ENCODE assay signal across 20 cellular contexts in the genomic region with DNA sequence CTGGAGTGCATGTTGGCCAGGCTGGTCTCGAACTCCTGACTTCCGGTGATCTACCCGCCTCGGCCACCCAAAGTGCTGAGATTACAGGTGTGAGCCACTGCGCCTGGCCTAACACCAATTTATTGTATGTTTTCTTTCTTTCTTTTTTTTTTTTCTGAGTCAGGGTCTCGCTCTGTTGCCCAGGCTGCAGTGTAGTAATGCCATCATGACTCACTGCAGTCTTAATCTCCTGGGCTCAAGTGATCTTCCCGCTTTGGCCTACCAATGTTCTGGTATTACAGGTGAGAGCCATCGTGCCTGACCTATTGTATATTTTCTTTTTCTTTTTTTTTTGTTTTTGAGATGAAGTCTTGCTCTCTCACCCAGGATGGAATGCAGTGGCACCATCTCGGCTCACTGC. TPM values are rescaled to one million over a fixed set of nuclear protein-coding genes. Genes with fewer than 3 reads are reported as not detected.
DNase-seq lines count a peak whose midpoint lies in the region; ATAC-seq and TF ChIP-seq lines count a peak whose summit lies in the region.
"Had no signal": no experiment of that assay in that cellular context is flagged by ENCODE, and none has a peak within 500 bp of the region (broad histone marks: within the 10 kb centered on the region; RNA-seq: fewer than 3 reads in every experiment).

No MANE protein-coding gene starts in this region.

- ATAC-seq in esophagus mucosa (peak; percentile 77), GM19455 (IDR thresholded peaks at IDR 0.05; ENCODE audit: unreplicated experiment) (no peak)
- ATAC-seq: CD8-positive, alpha-beta T cell; GM12878; GM23338; HCT116 had no signal

- H4K20me1 ChIP-seq in smooth muscle cell (ENCODE audit: low read depth) = no peaks in the 10 kb centered on the region

- H3K4me3 ChIP-seq in smooth muscle cell = no peak overlapping the region
- H3K4me3 ChIP-seq: BLaER1 treated with 17β-estradiol and CSF1 and Interleukin-3, amounts not matched to agents 10 nM and 100 nM; GM12878; GM23338 had no signal

- no peaks in the 10 kb centered on the region for H3F3A ChIP-seq in smooth muscle cell (ENCODE audit: low read depth)

- no peak overlapping the region for H3K4me2 ChIP-seq in smooth muscle cell
- H3K4me2 ChIP-seq: BLaER1 treated with 17β-estradiol and CSF1 and Interleukin-3, amounts not matched to agents 10 nM and 100 nM; GM23338; KMS-11 had no signal

- H3K4me1 ChIP-seq in smooth muscle cell (ENCODE audit: low read depth) = no peaks in the 10 kb centered on the region

- TF ChIP-seq CTCF in smooth muscle cell (IDR thresholded peaks at IDR 0.05; ENCODE audit: borderline replicate concordance, insufficient read depth, poor library complexity, severe bottlenecking) = no peak

- WGBS in smooth muscle cell (ENCODE audit: low lambda C conversion rate) = 95% methylated on average over 9 of the region's 9 CpGs

- DNase-seq in ACHN (peak; percentile 70), HK-2 (ENCODE audit: unreplicated experiment) (peak; percentile 31), kidney tubule cell (ENCODE audit: low spot score) (peak; percentile 81), smooth muscle cell (lab: John Stamatoyannopoulos, UW; ENCODE audit: unreplicated experiment) (no peak), HCEC 1CT (no peak), SIG-M5 treated with dmso at 0.1 percent for 504 hours (lab: John Stamatoyannopoulos, UW; ENCODE audit: unreplicated experiment) (no peak)
- DNase-seq: 8988T; CD8-positive, alpha-beta T cell; COR-L47; DMS153; DND-41; EL; HFFc6 had no signal

- no peaks in the 10 kb centered on the region for H3K79me2 ChIP-seq in smooth muscle cell (ENCODE audit: low read depth)

- no peaks in the 10 kb centered on the region for H3K9me3 ChIP-seq in smooth muscle cell (replicated peaks; ENCODE audit: low read depth)
- H3K9me3 ChIP-seq: BLaER1 treated with 17β-estradiol and CSF1 and Interleukin-3, amounts not matched to agents 10 nM and 100 nM had no signal

- H3K27ac ChIP-seq in smooth muscle cell (ENCODE audit: low read depth) = no peak overlapping the region
- H3K27ac ChIP-seq: BLaER1 treated with 17β-estradiol and CSF1 and Interleukin-3, amounts not matched to agents 10 nM and 100 nM; KMS-11 had no signal

- no peak overlapping the region for H2AFZ ChIP-seq in smooth muscle cell (ENCODE audit: low read depth)
- H2AFZ ChIP-seq: GM23338 had no signal

- no peaks in the 10 kb centered on the region for H3K27me3 ChIP-seq in smooth muscle cell (ENCODE audit: low read depth)
- H3K27me3 ChIP-seq: BLaER1 treated with 17β-estradiol and CSF1 and Interleukin-3, amounts not matched to agents 10 nM and 100 nM had no signal

- H3K9ac ChIP-seq in smooth muscle cell (ENCODE audit: low read depth) = no peak overlapping the region
- H3K9ac ChIP-seq: BLaER1 treated with 17β-estradiol and CSF1 and Interleukin-3, amounts not matched to agents 10 nM and 100 nM; KMS-11 had no signal

- in situ Hi-C loops in ACHN (cut with HindIII; ENCODE audit: low pct_ligation_motif_present, low pct_unique_long_range_greater_than_20kb, low sequenced_read_pairs) = no loop called here

- H3K36me3 ChIP-seq in smooth muscle cell (ENCODE audit: low read depth) = no peaks in the 10 kb centered on the region
- H3K36me3 ChIP-seq: BLaER1 treated with 17β-estradiol and CSF1 and Interleukin-3, amounts not matched to agents 10 nM and 100 nM had no signal

RNA-seq across cellular contexts. Expression of a gene that starts 33.8 kb away (rescaled TPM):
- total RNA-seq in esophagus mucosa (98.3 TPM), smooth muscle cell (74.5 and 94.5 TPM in 2 replicates)
- polyA plus RNA-seq in smooth muscle cell = 66.1 and 87.8 TPM in 2 replicates

Comparison
In these comparisons a context has a peak if more than half of its experiments do, and no peak if none do; other contexts are left out.
1. DNase-seq: peak in ACHN (single experiment), HK-2 (single experiment) and kidney tubule cell (single experiment); none in smooth muscle cell (single experiment), HCEC 1CT (single experiment) and SIG-M5 treated with dmso at 0.1 percent for 504 hours (single experiment).